8 cellular contexts compared by ENCODE assay signal in the genomic region with DNA sequence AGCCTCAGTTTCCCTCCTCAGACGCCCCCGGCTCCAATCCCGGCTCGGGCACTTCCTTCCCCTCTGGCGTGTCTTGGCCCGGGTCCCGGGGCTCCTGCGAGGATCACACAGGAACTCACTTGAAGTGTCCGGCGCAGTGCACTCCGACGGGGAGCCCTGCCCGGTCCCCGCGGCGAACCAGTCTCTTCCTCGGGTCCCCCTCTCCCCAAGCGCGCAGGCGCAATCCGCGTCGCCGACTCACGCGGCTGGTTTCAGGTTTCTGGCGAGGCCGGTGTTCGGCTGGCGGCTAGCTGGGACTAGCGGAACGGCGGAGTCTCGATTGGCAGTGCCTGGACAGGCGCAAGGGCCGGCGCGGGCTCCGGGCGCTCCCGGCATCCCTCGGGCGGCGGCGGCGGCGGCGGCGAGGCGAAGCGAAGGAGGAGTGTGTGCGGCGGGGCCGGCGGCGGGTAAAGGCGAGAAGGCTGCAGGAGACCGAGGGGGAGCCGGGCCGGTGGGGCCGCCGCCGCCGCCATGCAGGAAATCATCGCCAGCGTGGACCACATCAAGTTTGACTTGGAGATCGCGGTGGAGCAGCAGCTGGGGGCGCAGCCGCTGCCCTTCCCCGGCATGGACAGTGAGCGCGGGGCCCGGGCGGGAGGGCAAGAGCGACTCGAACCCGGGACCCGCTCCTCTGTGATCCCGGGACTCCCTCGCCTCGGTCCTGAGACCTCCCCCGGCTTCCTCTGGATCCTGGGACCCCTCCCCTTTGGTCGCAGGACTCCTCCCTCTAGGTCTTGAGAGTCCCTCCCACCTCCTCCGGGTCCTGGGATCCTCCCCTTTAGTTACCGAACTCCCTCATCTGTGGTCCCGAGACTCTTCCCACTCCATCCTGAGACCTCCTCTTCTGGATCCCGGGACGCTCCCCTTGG. TPM values are rescaled to one million over a fixed set of nuclear protein-coding genes. Genes with fewer than 3 reads are reported as not detected.
DNase-seq lines count a peak whose midpoint lies in the region; ATAC-seq and TF ChIP-seq lines count a peak whose summit lies in the region.

A gene (plus strand): TSS at position 371 of the 908 bp plus-strand sequence. CDS start 140 bp downstream, at position 511.
A gene with protein sequence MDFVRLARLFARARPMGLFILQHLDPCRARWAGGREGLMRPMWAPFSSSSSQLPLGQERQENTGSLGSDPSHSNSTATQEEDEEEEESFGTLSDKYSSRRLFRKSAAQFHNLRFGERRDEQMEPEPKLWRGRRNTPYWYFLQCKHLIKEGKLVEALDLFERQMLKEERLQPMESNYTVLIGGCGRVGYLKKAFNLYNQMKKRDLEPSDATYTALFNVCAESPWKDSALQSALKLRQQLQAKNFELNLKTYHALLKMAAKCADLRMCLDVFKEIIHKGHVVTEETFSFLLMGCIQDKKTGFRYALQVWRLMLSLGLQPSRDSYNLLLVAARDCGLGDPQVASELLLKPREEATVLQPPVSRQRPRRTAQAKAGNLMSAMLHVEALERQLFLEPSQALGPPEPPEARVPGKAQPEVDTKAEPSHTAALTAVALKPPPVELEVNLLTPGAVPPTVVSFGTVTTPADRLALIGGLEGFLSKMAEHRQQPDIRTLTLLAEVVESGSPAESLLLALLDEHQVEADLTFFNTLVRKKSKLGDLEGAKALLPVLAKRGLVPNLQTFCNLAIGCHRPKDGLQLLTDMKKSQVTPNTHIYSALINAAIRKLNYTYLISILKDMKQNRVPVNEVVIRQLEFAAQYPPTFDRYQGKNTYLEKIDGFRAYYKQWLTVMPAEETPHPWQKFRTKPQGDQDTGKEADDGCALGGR (minus strand): TSS at position 226 of the 908 bp plus-strand sequence. CDS start 3,556 bp downstream, outside the sequence.

- H3K9me3 ChIP-seq in BE2C = no peaks in the 10 kb centered on the region
- H3K9me3 ChIP-seq in colonic mucosa = no peaks in the 10 kb centered on the region

- TF ChIP-seq CTCF in BE2C (IDR thresholded peaks at IDR 0.05; ENCODE audit: low read depth, low read length) (no peak), colonic mucosa (IDR thresholded peaks at IDR 0.05) (no peak)

- H3K27me3 ChIP-seq in BE2C = no peaks in the 10 kb centered on the region
- H3K27me3 ChIP-seq in colonic mucosa = no peaks in the 10 kb centered on the region

- peak; percentile 97 for DNase-seq in BE2C
- peak; percentile 98 for DNase-seq in GM19238 (ENCODE audit: insufficient read length, low spot score)
- peak; percentile 65 for DNase-seq in NCI-H510A (lab: John Stamatoyannopoulos, UW)
- DNase-seq in activated CD4-positive, alpha-beta T cell treated with anti-CD3 and anti-CD28 coated beads for 4 hours = peak; percentile 89 to 91
- peak; percentile 97 for DNase-seq in colonic mucosa
- peak; percentile 95 to 96 for DNase-seq in left colon
- peak; percentile 86 to 90 for DNase-seq in stimulated activated CD4-positive, alpha-beta T cell treated with anti-CD3 and anti-CD28 coated beads, Interleukin-1b, Interleukin-23, amount 100 ng/mL, for 4 hours (ENCODE audit: low read depth in 2 of 2)

- ATAC-seq in HG03439 (IDR thresholded peaks at IDR 0.05; ENCODE audit: unreplicated experiment) = peak; percentile 89
- peak; percentile 97 for ATAC-seq in left colon

- intact Hi-C loops in colonic mucosa (cut with DNase I) = no loop called here
- intact Hi-C loops in left colon (cut with DNase I, micrococcal nuclease) = no loop called here

- no peaks in the 10 kb centered on the region; the same call in 1 of the 2 replicates for H3K4me1 ChIP-seq in BE2C
- peaks cover 7% of the 10 kb centered on the region for H3K4me1 ChIP-seq in colonic mucosa

- H3K9ac ChIP-seq in colonic mucosa (ENCODE audit: low read depth in 2 of 2, low read length in 2 of 2) = peak within 1 kb of the TSS; percentile 90 to 91

- H3K4me3 ChIP-seq in BE2C (ENCODE audit: low read depth, low read length) = peak within 1 kb of the TSS; percentile 84
- peak within 1 kb of the TSS; percentile 100 for H3K4me3 ChIP-seq in colonic mucosa

- peaks cover 45% of the 10 kb centered on the region for H3K36me3 ChIP-seq in BE2C
- H3K36me3 ChIP-seq in colonic mucosa = no peaks in the 10 kb centered on the region

- H3K27ac ChIP-seq in colonic mucosa = peak within 1 kb of the TSS; percentile 84

RNA-seq across cellular contexts. Expression of the first gene that starts in this region (rescaled TPM):
- 133 TPM for polyA plus RNA-seq in BE2C (2012; ENCODE audit: insufficient read depth, insufficient read length, low read depth)
- 10 to 100 TPM; 16.6 to 39.2 TPM for total RNA-seq in colonic mucosa
- 10 to 100 TPM; 18.6 to 26.0 TPM for total RNA-seq in left colon

RNA-seq across cellular contexts. Expression of the second gene that starts in this region (rescaled TPM):
- 22.4 TPM for polyA plus RNA-seq in BE2C (2012; ENCODE audit: insufficient read depth, insufficient read length, low read depth)
- 1 to 10 TPM; 4.5 to 7.6 TPM for total RNA-seq in colonic mucosa
- total RNA-seq in left colon = 1 to 10 TPM; 5.2 to 6.0 TPM

Comparison
In these comparisons a context has a peak if more than half of its experiments do, and no peak if none do; other contexts are left out.
1. Peak in every context shown above with its lines: DNase-seq, ATAC-seq, H3K4me3 ChIP-seq and H3K27ac ChIP-seq.